In genomic region chr12:1929985-1930815, GRCh38 we compare ENCODE assay signal across 17 cellular contexts. TPM values are rescaled to one million over a fixed set of nuclear protein-coding genes. Genes with fewer than 3 reads are reported as not detected.
DNase-seq lines count a peak whose midpoint lies in the region; ATAC-seq and TF ChIP-seq lines count a peak whose summit lies in the region.
"Had no signal": no experiment of that assay in that cellular context is flagged by ENCODE, and none has a peak within 500 bp of the region (broad histone marks: within the 10 kb centered on the region; RNA-seq: fewer than 3 reads in every experiment).

No MANE protein-coding gene starts in this region.

- no peak for TF ChIP-seq CTCF in CD14-positive monocyte (IDR thresholded peaks at IDR 0.05)
- TF ChIP-seq CTCF in H9 (conservative IDR thresholded peaks at IDR 0.05), result no peak
- no peak for TF ChIP-seq CTCF in OCI-LY7 (conservative IDR thresholded peaks at IDR 0.05; ENCODE audit: low read length)
- no peak for TF ChIP-seq CTCF in gastrocnemius medialis (IDR thresholded peaks at IDR 0.05 in 4 of 5, conservative IDR thresholded peaks at IDR 0.05 in 1 of 5)

- no peaks in the 10 kb centered on the region for H3K36me3 ChIP-seq in OCI-LY7 (ENCODE audit: insufficient read depth, low read length)
- no peaks in the 10 kb centered on the region for H3K36me3 ChIP-seq in neuronal stem cell (replicated peaks in 1 of 2; ENCODE audit: control insufficient read depth in 2 of 2, insufficient read depth in 2 of 2, low read length in 2 of 2)
- no peaks in the 10 kb centered on the region for H3K36me3 ChIP-seq in gastrocnemius medialis
- H3K36me3 ChIP-seq: left ventricle myocardium inferior had no signal

- H3K27ac Mint-ChIP-seq in CD14-positive monocyte (peak overlapping the region in 4 of 7 donors; percentile 19 to 83 (median 47)), H9 (no peak overlapping the region)
- H3K27ac Mint-ChIP-seq: activated CD4-positive, alpha-beta T cell treated with anti-CD3 and anti-CD28 coated beads for 36 hours had no signal

- H3K4ac ChIP-seq in H9 (ENCODE audit: low read depth, low read length) (no peak overlapping the region), neuronal stem cell (ENCODE audit: low read length) (no peak overlapping the region)

- no peaks in the 10 kb centered on the region for H3K23me2 ChIP-seq in H9 (ENCODE audit: insufficient read length, low read depth, low read length, poor library complexity, severe bottlenecking)

- H3K4me3 Mint-ChIP-seq in CD14-positive monocyte, result peak overlapping the region in 1 of 2 donors; percentile 65
- no peak overlapping the region for H3K4me3 Mint-ChIP-seq in H9
- H3K4me3 Mint-ChIP-seq: activated CD4-positive, alpha-beta T cell treated with anti-CD3 and anti-CD28 coated beads for 36 hours; central memory CD8-positive, alpha-beta T cell had no signal

- H2BK12ac ChIP-seq in H9 (ENCODE audit: insufficient read length, low read depth, low read length) (no peak overlapping the region), neuronal stem cell (ENCODE audit: low read length) (no peak overlapping the region)

- H4K5ac ChIP-seq in H9 (ENCODE audit: insufficient read length, low read depth, low read length), result no peak overlapping the region

- H3K79me1 ChIP-seq in H9 (ENCODE audit: insufficient read depth, low read depth, low read length, poor library complexity, severe bottlenecking), result no peaks in the 10 kb centered on the region
- no peaks in the 10 kb centered on the region for H3K79me1 ChIP-seq in neuronal stem cell (ENCODE audit: low read depth, low read length)

- H2BK20ac ChIP-seq in H9 (ENCODE audit: low read depth, low read length, poor library complexity, severe bottlenecking), result no peak overlapping the region

- H3K4me1 ChIP-seq in H9 (ENCODE audit: insufficient read depth, low read length) (no peaks in the 10 kb centered on the region), OCI-LY7 (ENCODE audit: insufficient read depth, low read length, poor library complexity, severe bottlenecking) (peaks cover 26% of the 10 kb centered on the region), neuronal stem cell (ENCODE audit: control insufficient read depth in 2 of 2, insufficient read depth in 1 of 2, low read depth in 1 of 2, low read length in 2 of 2) (peaks cover 0 to 16% of the 10 kb centered on the region in 2 donors), gastrocnemius medialis (peaks cover 17 to 20% of the 10 kb centered on the region in 2 donors)
- H3K4me1 ChIP-seq: foreskin keratinocyte had no signal

- in situ Hi-C loops in gastrocnemius medialis (cut with MboI; ENCODE audit: low sequenced_read_pairs in 4 of 4), result no loop called here

- POLR2A ChIA-PET in OCI-LY7 (lab: Charles Lee), result interaction anchor here (1.0 kb wide), 1 partner anchor 9 kb away, joined by 6 read pairs; no protein-coding TSS in a partner anchor

- H3K9me2 ChIP-seq in OCI-LY7 (ENCODE audit: insufficient read depth, low read length), result no peaks in the 10 kb centered on the region

- H4K91ac ChIP-seq in H9 (ENCODE audit: insufficient read length, low read depth, low read length) (no peak overlapping the region), neuronal stem cell (ENCODE audit: low read depth, low read length, poor library complexity) (no peak overlapping the region)

- H3K4me3 ChIP-seq in OCI-LY7 (ENCODE audit: low read depth, low read length, poor library complexity, severe bottlenecking) (no peak overlapping the region), neuronal stem cell (ENCODE audit: low read length in 2 of 2) (no peak overlapping the region), gastrocnemius medialis (no peak overlapping the region)
- H3K4me3 ChIP-seq: left ventricle myocardium inferior, psoas muscle had no signal

- H3K4me2 ChIP-seq in H9 (ENCODE audit: insufficient read depth, insufficient read length, low read length) (no peak overlapping the region), OCI-LY7 (ENCODE audit: low read length) (peak overlapping the region; percentile 25; the same call in 1 of the 2 replicates), neuronal stem cell (ENCODE audit: insufficient read depth, low read length, poor library complexity, severe bottlenecking) (no peak overlapping the region)

- H3K23ac ChIP-seq in H9 (ENCODE audit: insufficient read length, low read depth, low read length) (no peak overlapping the region), neuronal stem cell (ENCODE audit: low read depth, low read length, poor library complexity) (no peak overlapping the region)

- H3K4me1 Mint-ChIP-seq in CD14-positive monocyte (peaks cover 27% of the 10 kb centered on the region), H9 (peaks cover 2 to 16% of the 10 kb centered on the region in 2 experiments; a peak in 2 of 4 replicates)

- H2BK15ac ChIP-seq in H9 (ENCODE audit: low read depth, low read length) (no peak overlapping the region), neuronal stem cell (ENCODE audit: low read length) (peak overlapping the region; percentile 18)

- H2AFZ ChIP-seq in H9 (ENCODE audit: low read length), result no peak overlapping the region
- H2AFZ ChIP-seq in OCI-LY7 (ENCODE audit: low read length), result peak overlapping the region; percentile 73; the same call in 1 of the 2 replicates
- H2AFZ ChIP-seq in neuronal stem cell (ENCODE audit: low read length), result no peak overlapping the region

- no peak for TF ChIP-seq POLR2A in gastrocnemius medialis (IDR thresholded peaks at IDR 0.05)

- H3K27ac ChIP-seq in H9 (ENCODE audit: insufficient read length, low read depth, low read length), result no peak overlapping the region
- H3K27ac ChIP-seq in OCI-LY7 (ENCODE audit: low read depth, low read length, poor library complexity, severe bottlenecking), result no peak overlapping the region
- no peak overlapping the region for H3K27ac ChIP-seq in neuronal stem cell (replicated peaks; ENCODE audit: low read length)
- H3K27ac ChIP-seq in gastrocnemius medialis, result no peak overlapping the region
- H3K27ac ChIP-seq: foreskin keratinocyte, left ventricle myocardium inferior, psoas muscle, RWPE1 had no signal

- H3K9me3 ChIP-seq in H9 (ENCODE audit: control insufficient read depth, low read depth, low read length), result no peaks in the 10 kb centered on the region
- H3K9me3 ChIP-seq in OCI-LY7 (ENCODE audit: low read length), result no peaks in the 10 kb centered on the region
- H3K9me3 ChIP-seq in neuronal stem cell (replicated peaks in 1 of 2; ENCODE audit: control insufficient read depth in 2 of 2, insufficient read depth in 1 of 2, low read depth in 1 of 2, low read length in 2 of 2), result peaks cover 0 to 5% of the 10 kb centered on the region in 2 donors
- H3K9me3 ChIP-seq in gastrocnemius medialis, result no peaks in the 10 kb centered on the region
- H3K9me3 ChIP-seq: left ventricle myocardium inferior, psoas muscle had no signal

- peaks cover 0 to 4% (median 0%) of the 10 kb centered on the region in 7 donors for H3K9me3 Mint-ChIP-seq in CD14-positive monocyte
- H3K9me3 Mint-ChIP-seq in H9, result no peaks in the 10 kb centered on the region; a peak in 1 of 5 replicates
- H3K9me3 Mint-ChIP-seq: central memory CD8-positive, alpha-beta T cell had no signal

- H3K27me3 ChIP-seq in H9 (ENCODE audit: insufficient read depth, low read length) (no peaks in the 10 kb centered on the region), neuronal stem cell (ENCODE audit: control insufficient read depth in 3 of 3, insufficient read depth in 3 of 3, low read depth in 1 of 3, low read length in 3 of 3) (peaks cover 0 to 15% (median 0%) of the 10 kb centered on the region in 3 experiments), gastrocnemius medialis (no peaks in the 10 kb centered on the region)

- no peaks in the 10 kb centered on the region for H3K36me3 Mint-ChIP-seq in CD14-positive monocyte
- H3K36me3 Mint-ChIP-seq in H9 (ENCODE audit: insufficient read depth in 1 of 3, low read depth in 3 of 3), result no peaks in the 10 kb centered on the region

- no peak for DNase-seq in CD14-positive monocyte (ENCODE audit: low spot score)
- DNase-seq in H9, result peak; percentile 21
- no peak for DNase-seq in OCI-LY7 (ENCODE audit: low spot score)
- no peak for DNase-seq in neuronal stem cell (ENCODE audit: low spot score)
- no peak for DNase-seq in gastrocnemius medialis
- DNase-seq: activated CD4-positive, alpha-beta T cell treated with anti-CD3 and anti-CD28 coated beads for 36 hours; DMS153; foreskin keratinocyte; left ventricle myocardium inferior; stimulated activated CD4-positive, alpha-beta T cell treated with anti-CD3 and anti-CD28 coated beads, Interleukin-15, amount 100 ng/mL, for 24 hours; T-helper 9 cell had no signal

- no CpG with 5 or more reads among the region's 13 CpGs for WGBS in H9 (ENCODE audit: extremely low coverage, insufficient read length, low lambda C conversion rate)
- WGBS in neuronal stem cell (ENCODE audit: extremely low coverage in 2 of 2, insufficient read length in 2 of 2, insufficient replicate concordance in 1 of 2), 2 donors, result no CpG with 5 or more reads among the region's 13 CpGs

- ATAC-seq in GM18511 (IDR thresholded peaks at IDR 0.05; ENCODE audit: unreplicated experiment) (no peak), GM19351 (IDR thresholded peaks at IDR 0.05; ENCODE audit: unreplicated experiment) (no peak), gastrocnemius medialis (no peak), HG02759 (IDR thresholded peaks at IDR 0.05; ENCODE audit: unreplicated experiment) (no peak)
- ATAC-seq: activated CD4-positive, alpha-beta T cell treated with anti-CD3 and anti-CD28 coated beads for 36 hours; psoas muscle had no signal

- no peak overlapping the region for H3K56ac ChIP-seq in H9 (ENCODE audit: insufficient read length, low read depth, low read length)

- no peak overlapping the region for H3T11ph ChIP-seq in H9 (ENCODE audit: low read length)

- H2BK5ac ChIP-seq in H9 (ENCODE audit: insufficient read length, low read length), result no peak overlapping the region
- H2BK5ac ChIP-seq in neuronal stem cell (ENCODE audit: low read length), result peak overlapping the region; percentile 54

- H4K20me1 ChIP-seq in H9 (ENCODE audit: control insufficient read depth, insufficient read depth, insufficient read length) (no peaks in the 10 kb centered on the region), OCI-LY7 (ENCODE audit: insufficient read depth, low read length) (no peaks in the 10 kb centered on the region)

- H3K18ac ChIP-seq in H9 (ENCODE audit: insufficient read length, low read depth, low read length) (no peak overlapping the region), neuronal stem cell (ENCODE audit: low read length) (peak overlapping the region; percentile 77)

- H3K9ac ChIP-seq in H9 (ENCODE audit: extremely low read depth, insufficient read length, low read length), result no peak overlapping the region
- no peak overlapping the region for H3K9ac ChIP-seq in neuronal stem cell (ENCODE audit: low read depth, low read length, poor library complexity)

- BruUV-seq in OCI-LY7 (replicated peaks; lab: Mats Ljungman, UMichigan), result no TSS peak

- H3K79me2 ChIP-seq in H9 (ENCODE audit: insufficient read depth, low read length), result no peaks in the 10 kb centered on the region
- no peaks in the 10 kb centered on the region for H3K79me2 ChIP-seq in OCI-LY7 (ENCODE audit: insufficient read depth, low read depth, low read length)

- no peak overlapping the region for H2BK120ac ChIP-seq in H9 (ENCODE audit: low read depth, low read length, poor library complexity, severe bottlenecking)
- H2BK120ac ChIP-seq in neuronal stem cell (ENCODE audit: low read depth, low read length), result no peak overlapping the region

- H2AK5ac ChIP-seq in H9 (ENCODE audit: insufficient read length, low read length) (no peak overlapping the region), neuronal stem cell (ENCODE audit: low read depth, low read length) (peak overlapping the region; percentile 15)

- CTCF ChIA-PET in OCI-LY7 (lab: Charles Lee; ENCODE audit: unreplicated experiment), result interaction anchor here (0.6 kb wide), 1 partner anchor 104 kb away, joined by 3 read pairs; no protein-coding TSS in a partner anchor

- H4K8ac ChIP-seq in H9 (replicated peaks; ENCODE audit: insufficient read length, low read depth, low read length) (no peak overlapping the region), neuronal stem cell (ENCODE audit: low read depth, low read length) (no peak overlapping the region)

- H3K14ac ChIP-seq in H9 (ENCODE audit: insufficient read depth, low read length) (no peak overlapping the region), neuronal stem cell (ENCODE audit: low read length) (peak overlapping the region; percentile 63)

- intact Hi-C loops in CD14-positive monocyte (cut with micrococcal nuclease) (no loop called here), OCI-LY7 (cut with micrococcal nuclease; ENCODE audit: unreplicated experiment) (no loop called here), gastrocnemius medialis (cut with DNase I; ENCODE audit: low total_unique reads) (no loop called here)

- H3K27me3 Mint-ChIP-seq in CD14-positive monocyte (ENCODE audit: low read depth in 3 of 3), result peaks cover 0 to 11% (median 8%) of the 10 kb centered on the region in 3 donors
- H3K27me3 Mint-ChIP-seq in H9 (ENCODE audit: low read depth), result peaks cover 3% of the 10 kb centered on the region; the same call in 1 of the 2 replicates
- H3K27me3 Mint-ChIP-seq: activated CD4-positive, alpha-beta T cell treated with anti-CD3 and anti-CD28 coated beads for 36 hours had no signal

RNA-seq across cellular contexts. Expression of gene CACNA2D4, which starts 11.7 kb away (rescaled TPM):
- 10 to 100 TPM; 17.8 to 22.1 TPM for polyA plus RNA-seq in CD14-positive monocyte
- 0.61 and 0.79 TPM in 2 replicates for total RNA-seq in H9 (2021)
- 0.13 TPM in 1 of 2 replicates, not detected in the other for total RNA-seq in OCI-LY7 (2014; rRNA removed; shearing (Covaris generic))
- total RNA-seq in OCI-LY7 (2022), result 0.41 TPM in 1 of 2 replicates, not detected in the other
- 2.9 TPM for polyA plus RNA-seq in neuronal stem cell (2013, experiment 1 of 2)
- polyA plus RNA-seq in neuronal stem cell (2013, experiment 2 of 2), result 2.5 TPM
- 1 to 10 TPM in 2 of 4 donors, under 1 TPM in 2; 0.25 to 3.1 (median 0.68) TPM for total RNA-seq in gastrocnemius medialis

Comparison
In these comparisons a context has a peak if more than half of its experiments do, and no peak if none do; other contexts are left out.
1. H3K27ac Mint-ChIP-seq: peak in CD14-positive monocyte (4 of 7); none in H9 (0 of 3).